1 cellular context compared by ENCODE assay signal in the genomic region with DNA sequence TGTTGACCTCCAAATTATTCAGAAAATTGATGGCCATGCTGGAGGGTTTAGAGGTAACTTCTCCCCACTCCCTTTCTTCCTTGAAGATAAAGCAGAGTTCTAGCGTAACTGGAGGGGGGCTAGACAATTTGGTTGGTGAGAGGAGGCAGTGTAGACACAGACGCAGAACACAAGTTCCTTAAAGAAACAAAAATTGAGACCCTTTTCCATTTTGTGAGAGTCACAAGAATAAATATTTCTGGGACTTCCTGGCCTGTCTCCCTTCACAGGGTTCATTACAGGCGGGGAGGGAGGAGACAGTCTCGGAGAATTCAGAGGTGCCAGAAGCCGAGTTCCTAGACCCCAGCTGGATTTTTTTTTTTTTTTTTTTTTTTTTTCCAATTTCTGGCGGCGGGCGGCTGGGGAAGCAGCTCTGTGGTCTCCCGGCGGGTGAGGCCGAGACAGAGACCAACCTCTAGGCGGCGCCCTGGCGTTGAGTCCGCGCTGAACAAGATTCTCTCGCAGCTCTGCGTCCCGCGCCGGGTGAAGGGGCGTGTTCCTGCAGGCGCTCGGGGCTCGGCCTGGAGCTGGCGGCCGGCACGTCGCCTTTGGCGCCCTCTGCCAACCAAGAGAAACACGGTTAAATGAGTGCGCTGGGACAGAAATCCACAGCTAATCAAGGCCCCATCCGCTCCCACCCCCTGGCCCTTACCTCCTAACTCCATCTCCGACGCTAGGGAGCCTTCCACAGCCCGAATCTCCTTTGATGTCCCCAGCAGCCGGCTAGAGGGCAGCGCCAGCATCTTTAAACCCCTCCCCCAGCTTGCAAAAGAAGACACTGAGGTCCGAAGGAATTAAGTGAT.
TF ChIP-seq lines count a peak whose summit lies in the region.

No MANE protein-coding gene starts in this region.

TF ChIP-seq in WTC11, 78 proteins besides CTCF, POLR2A, EP300 and RAD21 (continued from another document):
- TF ChIP-seq, protein P1, sequence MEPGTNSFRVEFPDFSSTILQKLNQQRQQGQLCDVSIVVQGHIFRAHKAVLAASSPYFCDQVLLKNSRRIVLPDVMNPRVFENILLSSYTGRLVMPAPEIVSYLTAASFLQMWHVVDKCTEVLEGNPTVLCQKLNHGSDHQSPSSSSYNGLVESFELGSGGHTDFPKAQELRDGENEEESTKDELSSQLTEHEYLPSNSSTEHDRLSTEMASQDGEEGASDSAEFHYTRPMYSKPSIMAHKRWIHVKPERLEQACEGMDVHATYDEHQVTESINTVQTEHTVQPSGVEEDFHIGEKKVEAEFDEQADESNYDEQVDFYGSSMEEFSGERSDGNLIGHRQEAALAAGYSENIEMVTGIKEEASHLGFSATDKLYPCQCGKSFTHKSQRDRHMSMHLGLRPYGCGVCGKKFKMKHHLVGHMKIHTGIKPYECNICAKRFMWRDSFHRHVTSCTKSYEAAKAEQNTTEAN (CRISPR knock-in tag; IDR thresholded peaks at IDR 0.05), result no peak
- TF ChIP-seq MXD4 (CRISPR knock-in tag; IDR thresholded peaks at IDR 0.05; ENCODE audit: borderline replicate concordance), result no peak
- TF ChIP-seq, protein P2, sequence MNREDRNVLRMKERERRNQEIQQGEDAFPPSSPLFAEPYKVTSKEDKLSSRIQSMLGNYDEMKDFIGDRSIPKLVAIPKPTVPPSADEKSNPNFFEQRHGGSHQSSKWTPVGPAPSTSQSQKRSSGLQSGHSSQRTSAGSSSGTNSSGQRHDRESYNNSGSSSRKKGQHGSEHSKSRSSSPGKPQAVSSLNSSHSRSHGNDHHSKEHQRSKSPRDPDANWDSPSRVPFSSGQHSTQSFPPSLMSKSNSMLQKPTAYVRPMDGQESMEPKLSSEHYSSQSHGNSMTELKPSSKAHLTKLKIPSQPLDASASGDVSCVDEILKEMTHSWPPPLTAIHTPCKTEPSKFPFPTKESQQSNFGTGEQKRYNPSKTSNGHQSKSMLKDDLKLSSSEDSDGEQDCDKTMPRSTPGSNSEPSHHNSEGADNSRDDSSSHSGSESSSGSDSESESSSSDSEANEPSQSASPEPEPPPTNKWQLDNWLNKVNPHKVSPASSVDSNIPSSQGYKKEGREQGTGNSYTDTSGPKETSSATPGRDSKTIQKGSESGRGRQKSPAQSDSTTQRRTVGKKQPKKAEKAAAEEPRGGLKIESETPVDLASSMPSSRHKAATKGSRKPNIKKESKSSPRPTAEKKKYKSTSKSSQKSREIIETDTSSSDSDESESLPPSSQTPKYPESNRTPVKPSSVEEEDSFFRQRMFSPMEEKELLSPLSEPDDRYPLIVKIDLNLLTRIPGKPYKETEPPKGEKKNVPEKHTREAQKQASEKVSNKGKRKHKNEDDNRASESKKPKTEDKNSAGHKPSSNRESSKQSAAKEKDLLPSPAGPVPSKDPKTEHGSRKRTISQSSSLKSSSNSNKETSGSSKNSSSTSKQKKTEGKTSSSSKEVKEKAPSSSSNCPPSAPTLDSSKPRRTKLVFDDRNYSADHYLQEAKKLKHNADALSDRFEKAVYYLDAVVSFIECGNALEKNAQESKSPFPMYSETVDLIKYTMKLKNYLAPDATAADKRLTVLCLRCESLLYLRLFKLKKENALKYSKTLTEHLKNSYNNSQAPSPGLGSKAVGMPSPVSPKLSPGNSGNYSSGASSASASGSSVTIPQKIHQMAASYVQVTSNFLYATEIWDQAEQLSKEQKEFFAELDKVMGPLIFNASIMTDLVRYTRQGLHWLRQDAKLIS (CRISPR knock-in tag; IDR thresholded peaks at IDR 0.05; ENCODE audit: borderline replicate concordance), result no peak
- TF ChIP-seq, protein P3, sequence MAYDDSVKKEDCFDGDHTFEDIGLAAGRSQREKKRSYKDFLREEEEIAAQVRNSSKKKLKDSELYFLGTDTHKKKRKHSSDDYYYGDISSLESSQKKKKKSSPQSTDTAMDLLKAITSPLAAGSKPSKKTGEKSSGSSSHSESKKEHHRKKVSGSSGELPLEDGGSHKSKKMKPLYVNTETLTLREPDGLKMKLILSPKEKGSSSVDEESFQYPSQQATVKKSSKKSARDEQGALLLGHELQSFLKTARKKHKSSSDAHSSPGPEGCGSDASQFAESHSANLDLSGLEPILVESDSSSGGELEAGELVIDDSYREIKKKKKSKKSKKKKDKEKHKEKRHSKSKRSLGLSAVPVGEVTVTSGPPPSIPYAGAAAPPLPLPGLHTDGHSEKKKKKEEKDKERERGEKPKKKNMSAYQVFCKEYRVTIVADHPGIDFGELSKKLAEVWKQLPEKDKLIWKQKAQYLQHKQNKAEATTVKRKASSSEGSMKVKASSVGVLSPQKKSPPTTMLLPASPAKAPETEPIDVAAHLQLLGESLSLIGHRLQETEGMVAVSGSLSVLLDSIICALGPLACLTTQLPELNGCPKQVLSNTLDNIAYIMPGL (CRISPR knock-in tag; IDR thresholded peaks at IDR 0.05), result peak; percentile 64; the same call in 1 of the 2 replicates
- TF ChIP-seq, protein P4, sequence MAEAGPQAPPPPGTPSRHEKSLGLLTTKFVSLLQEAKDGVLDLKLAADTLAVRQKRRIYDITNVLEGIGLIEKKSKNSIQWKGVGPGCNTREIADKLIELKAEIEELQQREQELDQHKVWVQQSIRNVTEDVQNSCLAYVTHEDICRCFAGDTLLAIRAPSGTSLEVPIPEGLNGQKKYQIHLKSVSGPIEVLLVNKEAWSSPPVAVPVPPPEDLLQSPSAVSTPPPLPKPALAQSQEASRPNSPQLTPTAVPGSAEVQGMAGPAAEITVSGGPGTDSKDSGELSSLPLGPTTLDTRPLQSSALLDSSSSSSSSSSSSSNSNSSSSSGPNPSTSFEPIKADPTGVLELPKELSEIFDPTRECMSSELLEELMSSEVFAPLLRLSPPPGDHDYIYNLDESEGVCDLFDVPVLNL (CRISPR knock-in tag; IDR thresholded peaks at IDR 0.05; ENCODE audit: borderline replicate concordance, low read depth), result no peak
- TF ChIP-seq, protein P5, sequence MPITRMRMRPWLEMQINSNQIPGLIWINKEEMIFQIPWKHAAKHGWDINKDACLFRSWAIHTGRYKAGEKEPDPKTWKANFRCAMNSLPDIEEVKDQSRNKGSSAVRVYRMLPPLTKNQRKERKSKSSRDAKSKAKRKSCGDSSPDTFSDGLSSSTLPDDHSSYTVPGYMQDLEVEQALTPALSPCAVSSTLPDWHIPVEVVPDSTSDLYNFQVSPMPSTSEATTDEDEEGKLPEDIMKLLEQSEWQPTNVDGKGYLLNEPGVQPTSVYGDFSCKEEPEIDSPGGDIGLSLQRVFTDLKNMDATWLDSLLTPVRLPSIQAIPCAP (CRISPR knock-in tag; IDR thresholded peaks at IDR 0.05), result no peak
- TF ChIP-seq FOXP1 (CRISPR knock-in tag; IDR thresholded peaks at IDR 0.05; ENCODE audit: borderline replicate concordance), result no peak
- TF ChIP-seq, protein P6, sequence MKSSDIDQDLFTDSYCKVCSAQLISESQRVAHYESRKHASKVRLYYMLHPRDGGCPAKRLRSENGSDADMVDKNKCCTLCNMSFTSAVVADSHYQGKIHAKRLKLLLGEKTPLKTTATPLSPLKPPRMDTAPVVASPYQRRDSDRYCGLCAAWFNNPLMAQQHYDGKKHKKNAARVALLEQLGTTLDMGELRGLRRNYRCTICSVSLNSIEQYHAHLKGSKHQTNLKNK (CRISPR knock-in tag; IDR thresholded peaks at IDR 0.05), result no peak
- TF ChIP-seq, protein P7, sequence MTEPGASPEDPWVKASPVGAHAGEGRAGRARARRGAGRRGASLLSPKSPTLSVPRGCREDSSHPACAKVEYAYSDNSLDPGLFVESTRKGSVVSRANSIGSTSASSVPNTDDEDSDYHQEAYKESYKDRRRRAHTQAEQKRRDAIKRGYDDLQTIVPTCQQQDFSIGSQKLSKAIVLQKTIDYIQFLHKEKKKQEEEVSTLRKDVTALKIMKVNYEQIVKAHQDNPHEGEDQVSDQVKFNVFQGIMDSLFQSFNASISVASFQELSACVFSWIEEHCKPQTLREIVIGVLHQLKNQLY (CRISPR knock-in tag; IDR thresholded peaks at IDR 0.05), result no peak
- TF ChIP-seq, protein P8, sequence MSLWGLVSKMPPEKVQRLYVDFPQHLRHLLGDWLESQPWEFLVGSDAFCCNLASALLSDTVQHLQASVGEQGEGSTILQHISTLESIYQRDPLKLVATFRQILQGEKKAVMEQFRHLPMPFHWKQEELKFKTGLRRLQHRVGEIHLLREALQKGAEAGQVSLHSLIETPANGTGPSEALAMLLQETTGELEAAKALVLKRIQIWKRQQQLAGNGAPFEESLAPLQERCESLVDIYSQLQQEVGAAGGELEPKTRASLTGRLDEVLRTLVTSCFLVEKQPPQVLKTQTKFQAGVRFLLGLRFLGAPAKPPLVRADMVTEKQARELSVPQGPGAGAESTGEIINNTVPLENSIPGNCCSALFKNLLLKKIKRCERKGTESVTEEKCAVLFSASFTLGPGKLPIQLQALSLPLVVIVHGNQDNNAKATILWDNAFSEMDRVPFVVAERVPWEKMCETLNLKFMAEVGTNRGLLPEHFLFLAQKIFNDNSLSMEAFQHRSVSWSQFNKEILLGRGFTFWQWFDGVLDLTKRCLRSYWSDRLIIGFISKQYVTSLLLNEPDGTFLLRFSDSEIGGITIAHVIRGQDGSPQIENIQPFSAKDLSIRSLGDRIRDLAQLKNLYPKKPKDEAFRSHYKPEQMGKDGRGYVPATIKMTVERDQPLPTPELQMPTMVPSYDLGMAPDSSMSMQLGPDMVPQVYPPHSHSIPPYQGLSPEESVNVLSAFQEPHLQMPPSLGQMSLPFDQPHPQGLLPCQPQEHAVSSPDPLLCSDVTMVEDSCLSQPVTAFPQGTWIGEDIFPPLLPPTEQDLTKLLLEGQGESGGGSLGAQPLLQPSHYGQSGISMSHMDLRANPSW (CRISPR knock-in tag; conservative IDR thresholded peaks at IDR 0.05; ENCODE audit: low read depth), result no peak
- TF ChIP-seq SMAD4 (CRISPR knock-in tag; IDR thresholded peaks at IDR 0.05), result no peak
- TF ChIP-seq, protein P9, sequence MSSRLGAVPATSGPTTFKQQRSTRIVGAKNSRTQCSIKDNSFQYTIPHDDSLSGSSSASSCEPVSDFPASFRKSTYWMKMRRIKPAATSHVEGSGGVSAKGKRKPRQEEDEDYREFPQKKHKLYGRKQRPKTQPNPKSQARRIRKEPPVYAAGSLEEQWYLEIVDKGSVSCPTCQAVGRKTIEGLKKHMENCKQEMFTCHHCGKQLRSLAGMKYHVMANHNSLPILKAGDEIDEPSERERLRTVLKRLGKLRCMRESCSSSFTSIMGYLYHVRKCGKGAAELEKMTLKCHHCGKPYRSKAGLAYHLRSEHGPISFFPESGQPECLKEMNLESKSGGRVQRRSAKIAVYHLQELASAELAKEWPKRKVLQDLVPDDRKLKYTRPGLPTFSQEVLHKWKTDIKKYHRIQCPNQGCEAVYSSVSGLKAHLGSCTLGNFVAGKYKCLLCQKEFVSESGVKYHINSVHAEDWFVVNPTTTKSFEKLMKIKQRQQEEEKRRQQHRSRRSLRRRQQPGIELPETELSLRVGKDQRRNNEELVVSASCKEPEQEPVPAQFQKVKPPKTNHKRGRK (CRISPR knock-in tag; IDR thresholded peaks at IDR 0.05; ENCODE audit: borderline replicate concordance), result no peak
- TF ChIP-seq NFE2L1 (CRISPR knock-in tag; IDR thresholded peaks at IDR 0.05), result no peak
- TF ChIP-seq SP1 (CRISPR knock-in tag; conservative IDR thresholded peaks at IDR 0.05), result 0 out of 2 replicates have a peak, but pooled peaks have one; percentile 44
